ENCODE assay signal across 22 cellular contexts in the genomic region with DNA sequence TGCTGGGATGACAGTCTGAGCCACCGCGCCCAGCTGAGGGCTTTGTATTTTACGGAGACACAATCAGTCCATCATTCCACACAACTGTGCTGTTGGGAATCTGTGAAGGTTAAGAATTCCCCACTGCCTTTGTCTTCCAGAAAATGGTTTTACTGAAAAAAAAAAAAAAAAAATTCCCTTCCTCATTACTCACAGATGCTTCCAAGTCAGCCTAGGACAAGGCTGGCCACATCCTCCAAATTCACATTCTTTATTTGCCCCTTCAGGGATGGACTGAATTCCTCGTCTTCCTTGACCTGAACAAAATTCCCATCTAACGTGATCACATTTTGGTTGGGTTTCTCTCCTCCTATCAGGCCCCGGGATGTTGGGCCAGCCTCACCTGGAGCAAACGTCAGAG.
A peak's percentile ranks its signal among the peaks of the same experiment; 100 is the strongest.
DNase-seq lines count a peak whose midpoint lies in the region; ATAC-seq and TF ChIP-seq lines count a peak whose summit lies in the region.
"Had no signal": no experiment of that assay in that cellular context is flagged by ENCODE, and none has a peak within 500 bp of the region (broad histone marks: within the 10 kb centered on the region; RNA-seq: fewer than 3 reads in every experiment).

No MANE protein-coding gene starts in this region.

- H3K4me1 ChIP-seq in CD8-positive, alpha-beta memory T cell (ENCODE audit: insufficient read depth, low read length), result peaks cover 4% of the 10 kb centered on the region
- H3K4me1 ChIP-seq in HUES6 (ENCODE audit: control insufficient read depth, insufficient read depth, low read length) (peaks cover 10% of the 10 kb centered on the region; the same call in 1 of the 2 replicates), neural progenitor cell (no peaks in the 10 kb centered on the region)
- H3K4me1 ChIP-seq: SJCRH30 had no signal

- POLR2A ChIA-PET in CD8-positive, alpha-beta memory T cell (lab: Charles Lee), result no interaction called here

- no peak overlapping the region for H3K4me3 Mint-ChIP-seq in CD8-positive, alpha-beta memory T cell
- no peak overlapping the region for H3K4me3 Mint-ChIP-seq in neural progenitor cell
- H3K4me3 Mint-ChIP-seq: CD8-positive, alpha-beta T cell; memory B cell; stimulated activated memory B cell treated with anti-CD40 and anti-IgM and Interleukin-4, amounts not matched to agents 10 μg/mL and 1 μg/mL and 100 μg/mL, for 72 hours had no signal

- CTCF ChIA-PET in CD8-positive, alpha-beta memory T cell (lab: Charles Lee), result no interaction called here

- H3K4me1 Mint-ChIP-seq in CD8-positive, alpha-beta memory T cell, result peaks cover 8 to 21% (median 14%) of the 10 kb centered on the region in 3 donors
- peaks cover 13% of the 10 kb centered on the region for H3K4me1 Mint-ChIP-seq in neural progenitor cell

- no peaks in the 10 kb centered on the region for H3K27me3 ChIP-seq in CD8-positive, alpha-beta memory T cell (ENCODE audit: insufficient read depth, low read length, poor library complexity, severe bottlenecking)
- H3K27me3 ChIP-seq in HUES6 (ENCODE audit: control insufficient read depth, insufficient read depth, low read length) (no peaks in the 10 kb centered on the region), neural progenitor cell (no peaks in the 10 kb centered on the region)
- H3K27me3 ChIP-seq: ovary, SJCRH30 had no signal

- no peaks in the 10 kb centered on the region for H3K27me3 Mint-ChIP-seq in CD8-positive, alpha-beta memory T cell
- H3K27me3 Mint-ChIP-seq in neural progenitor cell (ENCODE audit: insufficient read depth, low read depth), result no peaks in the 10 kb centered on the region
- H3K27me3 Mint-ChIP-seq: memory B cell; naive B cell; stimulated activated memory B cell treated with anti-CD40 and anti-IgM and Interleukin-4, amounts not matched to agents 10 μg/mL and 1 μg/mL and 100 μg/mL, for 72 hours had no signal

- ATAC-seq in HG03025 (IDR thresholded peaks at IDR 0.05; ENCODE audit: low FRiP score, unreplicated experiment), result no peak
- ATAC-seq: CD8-positive, alpha-beta T cell; stimulated activated memory B cell treated with anti-CD40 and anti-IgM and Interleukin-4, amounts not matched to agents 10 μg/mL and 1 μg/mL and 100 μg/mL, for 72 hours had no signal

- H4K20me1 ChIP-seq in neural progenitor cell (ENCODE audit: low read depth), result no peaks in the 10 kb centered on the region

- in situ Hi-C loops in astrocyte of the spinal cord (cut with HindIII; ENCODE audit: low sequenced_read_pairs), result no loop called here

- H3K9ac ChIP-seq in HUES6 (ENCODE audit: low read length) (no peak overlapping the region), neural progenitor cell (no peak overlapping the region)

- no peak overlapping the region for H3K4me2 ChIP-seq in neural progenitor cell
- H3K4me2 ChIP-seq: PC-9 had no signal

- no peak overlapping the region for H3K4me3 ChIP-seq in CD8-positive, alpha-beta memory T cell (ENCODE audit: low read length)
- peak overlapping the region; percentile 48 for H3K4me3 ChIP-seq in HUES6 (ENCODE audit: low read depth, low read length)
- no peak overlapping the region for H3K4me3 ChIP-seq in astrocyte of the spinal cord (ENCODE audit: low read depth, low read length)
- no peak overlapping the region for H3K4me3 ChIP-seq in neural progenitor cell
- H3K4me3 ChIP-seq: ovary, PC-9, SJCRH30 had no signal

- H3K27ac ChIP-seq in CD8-positive, alpha-beta memory T cell (ENCODE audit: low read depth, low read length), result no peak overlapping the region
- H3K27ac ChIP-seq in HUES6 (ENCODE audit: low read depth, low read length), result no peak overlapping the region
- no peak overlapping the region for H3K27ac ChIP-seq in neural progenitor cell
- H3K27ac ChIP-seq: HL-60, ovary, PC-9, SJCRH30 had no signal

- H3K36me3 ChIP-seq in CD8-positive, alpha-beta memory T cell (ENCODE audit: insufficient read depth, low read length), result no peaks in the 10 kb centered on the region
- H3K36me3 ChIP-seq in HUES6 (ENCODE audit: control insufficient read depth, insufficient read depth, low read length), result no peaks in the 10 kb centered on the region
- no peaks in the 10 kb centered on the region for H3K36me3 ChIP-seq in neural progenitor cell
- H3K36me3 ChIP-seq: ovary, SJCRH30 had no signal

- no peaks in the 10 kb centered on the region for H3K79me2 ChIP-seq in neural progenitor cell (ENCODE audit: low read depth)

- H3K9me3 ChIP-seq in CD8-positive, alpha-beta memory T cell (ENCODE audit: low read length), result no peaks in the 10 kb centered on the region
- H3K9me3 ChIP-seq in HUES6 (ENCODE audit: control insufficient read depth, insufficient read depth, low read depth, low read length), result no peaks in the 10 kb centered on the region
- no peaks in the 10 kb centered on the region for H3K9me3 ChIP-seq in neural progenitor cell (ENCODE audit: low read depth)
- H3K9me3 ChIP-seq: ovary, SJCRH30 had no signal

- H3K9me3 Mint-ChIP-seq in CD8-positive, alpha-beta memory T cell, result peaks cover 0 to 3% (median 0%) of the 10 kb centered on the region in 5 donors
- peaks cover 20% of the 10 kb centered on the region for H3K9me3 Mint-ChIP-seq in neural progenitor cell
- H3K9me3 Mint-ChIP-seq: CD8-positive, alpha-beta T cell; memory B cell; naive B cell had no signal

- no peak overlapping the region for H2AFZ ChIP-seq in neural progenitor cell (replicated peaks)
- H2AFZ ChIP-seq: PC-9 had no signal

- peak overlapping the region in 5 of 8 donors; percentile 22 to 73 (median 44) for H3K27ac Mint-ChIP-seq in CD8-positive, alpha-beta memory T cell
- peak overlapping the region; percentile 3 for H3K27ac Mint-ChIP-seq in neural progenitor cell
- H3K27ac Mint-ChIP-seq: CD8-positive, alpha-beta T cell; stimulated activated memory B cell treated with anti-CD40 and anti-IgM and Interleukin-4, amounts not matched to agents 10 μg/mL and 1 μg/mL and 100 μg/mL, for 72 hours had no signal

- no peak for DNase-seq in CD8-positive, alpha-beta memory T cell
- DNase-seq in astrocyte of the spinal cord (ENCODE audit: low read depth, low spot score) (peak; percentile 35), neural progenitor cell (ENCODE audit: low spot score) (no peak), NCI-H82 treated with DMSO at 0.1 percent for 48 hours (lab: John Stamatoyannopoulos, UW; ENCODE audit: unreplicated experiment) (no peak)
- DNase-seq in activated CD4-positive, alpha-beta T cell treated with anti-CD3 and anti-CD28 coated beads for 4 hours, result no peak
- no peak for DNase-seq in activated CD4-positive, CD25-positive, alpha-beta regulatory T cell (lab: John Stamatoyannopoulos, UW)
- DNase-seq: activated CD4-positive, alpha-beta T cell treated with anti-CD3 and anti-CD28 coated beads, Interleukin-2, amount 50 U/mL, for 48 hours; activated gamma-delta T cell treated with Interleukin-2 at 50 U/mL for 16 hours; CD8-positive, alpha-beta T cell; DMS79; kidney glomerular epithelial cell; naive B cell; NCI-H82; ovary; PC-9; SJCRH30; T-helper 2 cell had no signal

- H3F3A ChIP-seq in neural progenitor cell (ENCODE audit: low read depth), result no peaks in the 10 kb centered on the region

- TF ChIP-seq CTCF in astrocyte of the spinal cord (IDR thresholded peaks at IDR 0.05; ENCODE audit: low read depth, low read length), result no peak
- no peak for TF ChIP-seq CTCF in neural progenitor cell (IDR thresholded peaks at IDR 0.05)

- H3K36me3 Mint-ChIP-seq in CD8-positive, alpha-beta memory T cell, result peaks cover 9 to 18% (median 15%) of the 10 kb centered on the region in 3 donors
- peaks cover 26% of the 10 kb centered on the region for H3K36me3 Mint-ChIP-seq in neural progenitor cell
